ENCODE assay signal across 15 cellular contexts in the genomic region with DNA sequence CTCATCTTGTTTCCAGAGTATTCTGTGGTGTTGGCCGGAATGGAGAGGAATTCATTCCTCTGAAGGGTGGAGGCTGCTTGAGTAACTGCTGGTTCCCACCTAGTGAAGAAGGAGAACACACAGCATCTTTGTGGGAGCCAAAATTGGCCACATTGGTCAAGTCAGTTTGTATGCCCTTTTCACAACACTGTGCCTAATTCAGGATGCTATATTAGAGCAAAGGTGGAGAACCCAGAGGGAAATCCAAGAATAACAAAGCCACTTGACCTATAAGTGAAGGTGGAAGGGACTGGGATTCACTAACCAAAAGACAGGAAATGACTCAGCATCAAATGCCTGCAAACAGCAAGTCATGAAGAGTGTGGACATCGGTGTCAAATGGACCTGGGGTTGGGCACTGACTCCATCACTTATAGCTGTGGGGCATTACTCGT. TPM values are rescaled to one million over a fixed set of nuclear protein-coding genes. Genes with fewer than 3 reads are reported as not detected.
DNase-seq lines count a peak whose midpoint lies in the region; ATAC-seq and TF ChIP-seq lines count a peak whose summit lies in the region.
"Had no signal": no experiment of that assay in that cellular context is flagged by ENCODE, and none has a peak within 500 bp of the region (broad histone marks: within the 10 kb centered on the region; RNA-seq: fewer than 3 reads in every experiment).

No MANE protein-coding gene starts in this region.

- H3K4me3 ChIP-seq in MG63: no peak overlapping the region
- H3K4me3 ChIP-seq in osteoblast (ENCODE audit: insufficient read depth, low read length): no peak overlapping the region
- H3K4me3 ChIP-seq: smooth muscle cell, vagina had no signal

- DNase-seq in DMS53 (lab: John Stamatoyannopoulos, UW) (peak; percentile 90), MG63 (peak; percentile 35), dermis blood vessel endothelial cell (peak; percentile 67), osteoblast (ENCODE audit: insufficient read length, low spot score, missing footprints) (peak; percentile 73), NCI-H1048 (lab: John Stamatoyannopoulos, UW) (no peak), germinal center (ENCODE audit: low spot score) (no peak)
- DNase-seq: CD4-positive, alpha-beta memory T cell; H7; naive B cell; NCI-H2107; T-helper 9 cell had no signal

- H3K27ac ChIP-seq in osteoblast (ENCODE audit: low read depth, low read length): peak overlapping the region; percentile 64

- peak overlapping the region; percentile 12 for H3K4me2 ChIP-seq in osteoblast (ENCODE audit: insufficient read depth, low read length)
- H3K4me2 ChIP-seq: smooth muscle cell had no signal

- ATAC-seq in GM18502 (IDR thresholded peaks at IDR 0.05; ENCODE audit: poor library complexity, unreplicated experiment): no peak
- no peak for ATAC-seq in HG02981 (IDR thresholded peaks at IDR 0.05; ENCODE audit: unreplicated experiment)

- H4K20me1 ChIP-seq in osteoblast (ENCODE audit: insufficient read depth, low read length): no peaks in the 10 kb centered on the region

- H3K9me3 ChIP-seq in MG63 (peaks cover 8% of the 10 kb centered on the region), osteoblast (ENCODE audit: low read depth, low read length) (no peaks in the 10 kb centered on the region)
- H3K9me3 ChIP-seq: vagina had no signal

- H3K79me2 ChIP-seq in osteoblast (ENCODE audit: insufficient read depth, low read length): no peaks in the 10 kb centered on the region

- no peak for TF ChIP-seq CTCF in osteoblast (IDR thresholded peaks at IDR 0.05; ENCODE audit: extremely low read depth, low read depth, low read length)

- peaks cover 33% of the 10 kb centered on the region for H3K4me1 ChIP-seq in osteoblast (ENCODE audit: insufficient read depth, low read length)
- H3K4me1 ChIP-seq: vagina had no signal

- H3K36me3 ChIP-seq in MG63: no peaks in the 10 kb centered on the region
- H3K36me3 ChIP-seq in osteoblast (ENCODE audit: insufficient read depth, low read length): no peaks in the 10 kb centered on the region
- H3K36me3 ChIP-seq: vagina had no signal

- no peak overlapping the region for H2AFZ ChIP-seq in osteoblast (ENCODE audit: low read length)

- no peaks in the 10 kb centered on the region for H3K27me3 ChIP-seq in MG63
- no peaks in the 10 kb centered on the region for H3K27me3 ChIP-seq in osteoblast (ENCODE audit: insufficient read depth, low read length)
- H3K27me3 ChIP-seq: vagina had no signal

RNA-seq across cellular contexts. Expression of a gene that starts 27.3 kb away (rescaled TPM):
- total RNA-seq in MG63 (2014; rRNA removed; shearing (Covaris generic); ENCODE audit: low replicate concordance): 0.59 TPM in 1 of 2 replicates, not detected in the other
- total RNA-seq in dermis blood vessel endothelial cell (0.28 and 1.0 TPM in 2 replicates), osteoblast (25.7 and 32.1 TPM in 2 replicates)
- total RNA-seq: CD4-positive, alpha-beta memory T cell had no signal

RNA-seq across cellular contexts. Expression of a gene that starts 45.8 kb away (rescaled TPM):
- total RNA-seq in MG63 (2014; rRNA removed; shearing (Covaris generic); ENCODE audit: low replicate concordance): 465 and 564 TPM in 2 replicates
- total RNA-seq in dermis blood vessel endothelial cell (6.3 and 14.6 TPM in 2 replicates), osteoblast (4,017 and 4,247 TPM in 2 replicates)

Comparison
In these comparisons a context has a peak if more than half of its experiments do, and no peak if none do; other contexts are left out.
1. DNase-seq: peak in DMS53 (single experiment), MG63 (single experiment), dermis blood vessel endothelial cell (single experiment) and osteoblast (single experiment); none in NCI-H1048 (single experiment) and germinal center (single experiment).
2. RNA of a gene that starts 27.3 kb away (total RNA-seq): 25.7 to 32.1 TPM in osteoblast; 0.28 to 1.0 TPM in dermis blood vessel endothelial cell and 0.59 TPM in MG63; every median in the first group is over 10 times any median in the second.
3. RNA of a gene that starts 45.8 kb away (total RNA-seq): 4,017 to 4,247 TPM in osteoblast and 465 to 564 TPM in MG63; 6.3 to 14.6 TPM in dermis blood vessel endothelial cell; every median in the first group is over 10 times any median in the second.